Comparison of ENCODE assay signal across 8 cellular contexts in genomic region chr22:45311033-45311531, GRCh38. TPM values are rescaled to one million over a fixed set of nuclear protein-coding genes. Genes with fewer than 3 reads are reported as not detected.
DNase-seq lines count a peak whose midpoint lies in the region; ATAC-seq and TF ChIP-seq lines count a peak whose summit lies in the region.

No MANE protein-coding gene starts in this region.

- H3K27me3 Mint-ChIP-seq in T-helper 17 cell: no peaks in the 10 kb centered on the region

- H3K9me3 ChIP-seq in T-helper 17 cell (ENCODE audit: control insufficient read depth, low read length, poor library complexity, severe bottlenecking): no peaks in the 10 kb centered on the region
- no peaks in the 10 kb centered on the region for H3K9me3 ChIP-seq in sigmoid colon

- no peak for TF ChIP-seq POLR2A in sigmoid colon (IDR thresholded peaks at IDR 0.05)

- WGBS in sigmoid colon, 2 donors: 64 to 65% methylated on average over 12 of the region's 12 CpGs

- H3K27me3 ChIP-seq in sigmoid colon: no peaks in the 10 kb centered on the region

- H3K36me3 ChIP-seq in sigmoid colon: no peaks in the 10 kb centered on the region

- no peak for TF ChIP-seq EP300 in sigmoid colon (IDR thresholded peaks at IDR 0.05)

- H3K27ac Mint-ChIP-seq in T-helper 17 cell: peak overlapping the region; percentile 100

- no peak for ATAC-seq in T-helper 17 cell

- intact Hi-C loops in sigmoid colon (cut with DNase I): loop anchor here (5.0 kb wide), 1 partner anchor 126 kb away; no protein-coding TSS in a partner anchor

- no peak for DNase-seq in GM12865 (ENCODE audit: low read depth)
- DNase-seq in T-helper 17 cell: no peak
- DNase-seq in fibroblast of villous mesenchyme (ENCODE audit: low read depth): no peak
- DNase-seq in sigmoid colon: no peak
- no peak for DNase-seq in NCI-H1436 (lab: John Stamatoyannopoulos, UW)
- no peak for DNase-seq in hippocampal formation (lab: John Stamatoyannopoulos, UW)
- DNase-seq in MV-4-11 (lab: John Stamatoyannopoulos, UW): no peak
- DNase-seq in substantia nigra (lab: John Stamatoyannopoulos, UW): no peak

- peak overlapping the region; percentile 97; the same call in 1 of the 2 replicates for H3K4me3 ChIP-seq in GM12865 (ENCODE audit: low read depth, low read length)
- peak overlapping the region; percentile 78 for H3K4me3 ChIP-seq in fibroblast of villous mesenchyme (ENCODE audit: low read depth, low read length)
- peak overlapping the region; percentile 84 to 97 (median 95) for H3K4me3 ChIP-seq in sigmoid colon

- peaks cover 55% of the 10 kb centered on the region for H3K4me1 Mint-ChIP-seq in T-helper 17 cell

- H3K36me3 Mint-ChIP-seq in T-helper 17 cell (ENCODE audit: low read depth): no peaks in the 10 kb centered on the region

- peak overlapping the region; percentile 93 for H3K4me3 Mint-ChIP-seq in T-helper 17 cell

- peaks cover 0 to 20% (median 20%) of the 10 kb centered on the region in 4 donors for H3K4me1 ChIP-seq in sigmoid colon

- TF ChIP-seq CTCF in GM12865 (IDR thresholded peaks at IDR 0.05; ENCODE audit: insufficient read depth, low read depth, low read length, missing control alignments) (no peak), fibroblast of villous mesenchyme (IDR thresholded peaks at IDR 0.05; ENCODE audit: insufficient read depth, low read depth, low read length) (no peak), sigmoid colon (IDR thresholded peaks at IDR 0.05) (no peak)

- peak overlapping the region; percentile 83 to 90 (median 86) for H3K27ac ChIP-seq in sigmoid colon
- no peak overlapping the region for H3K27ac ChIP-seq in substantia nigra (ENCODE audit: low read depth, low read length, poor library complexity, severe bottlenecking)

RNA-seq across cellular contexts. Expression of gene FAM118A, which starts 1.3 kb away (rescaled TPM):
- total RNA-seq in T-helper 17 cell (100 to 1,000 TPM; 162 to 200 TPM), fibroblast of villous mesenchyme (20.7 and 52.5 TPM in 2 replicates), sigmoid colon (100 to 1,000 TPM in 1 of 4 donors, 10 to 100 TPM in 3; 12.8 to 126 (median 38.8) TPM)
- 10 to 100 TPM in 2 of 3 donors, 1 to 10 TPM in 1; 7.2 to 43.5 (median 12.5) TPM for polyA plus RNA-seq in sigmoid colon

RNA-seq across cellular contexts. Expression of gene UPK3A, which starts 26.3 kb away (rescaled TPM):
- under 1 TPM in 1 of 2 donors, not detected in 1; 0.37 TPM for total RNA-seq in T-helper 17 cell
- total RNA-seq in fibroblast of villous mesenchyme: not detected in 2 replicates
- total RNA-seq in sigmoid colon: not detected
- polyA plus RNA-seq in sigmoid colon: under 1 TPM in 1 of 3 donors, not detected in 2; 0.98 TPM
